19 cellular contexts compared by ENCODE assay signal in genomic region chr10:35140727-35141126, GRCh38.
"Had no signal": no experiment of that assay in that cellular context is flagged by ENCODE, and none has a peak within 500 bp of the region (broad histone marks: within the 10 kb centered on the region; RNA-seq: fewer than 3 reads in every experiment).

No MANE protein-coding gene starts in this region.

- H3K4me2 ChIP-seq: hepatocyte had no signal

- H2AFZ ChIP-seq: hepatocyte had no signal

- H3K4me3 ChIP-seq: hepatocyte, sigmoid colon, thoracic aorta, upper lobe of left lung had no signal

- H3K9me3 ChIP-seq: sigmoid colon, thoracic aorta, upper lobe of left lung had no signal

- ATAC-seq: activated T-cell treated with anti-CD3 and anti-CD28 coated beads, Interleukin-2, amount 50 U/mL, for 72 hours; foreskin keratinocyte; SK-N-SH treated with all-trans-retinoic acid at 6 μM for 48 hours had no signal

- H3K36me3 ChIP-seq: sigmoid colon, thoracic aorta, upper lobe of left lung had no signal

- H3K4me1 ChIP-seq: foreskin keratinocyte, sigmoid colon had no signal

- H3K27ac ChIP-seq: foreskin keratinocyte, hepatocyte, sigmoid colon, thoracic aorta, upper lobe of left lung had no signal

- H3K27me3 ChIP-seq: foreskin keratinocyte, hepatocyte, sigmoid colon, upper lobe of left lung had no signal

- DNase-seq: activated CD4-positive, alpha-beta memory T cell treated with anti-CD3 and anti-CD28 coated beads, Interleukin-2, amount 10 ng/mL, durations not matched to agents 7 days and 5 days; activated CD4-positive, alpha-beta T cell treated with anti-CD3 and anti-CD28 coated beads, Interleukin-2, amount 10 ng/mL, durations not matched to agents 24 days and 14 days; activated effector memory CD4-positive, alpha-beta T cell treated with Interleukin-2 at 50 U/mL for 16 hours; activated naive CD4-positive, alpha-beta T cell treated with anti-CD3 and anti-CD28 coated beads for 36 hours; activated naive CD8-positive, alpha-beta T cell treated with anti-CD3 and anti-CD28 coated beads, Interleukin-2, amount 10 ng/mL, durations not matched to agents 7 days and 5 days; activated T-cell treated with anti-CD3 and anti-CD28 coated beads, Interleukin-2, amount 50 U/mL, for 72 hours; caudate nucleus; effector CD4-positive, alpha-beta T cell; foreskin keratinocyte; immature natural killer cell; nephron progenitor cell; nucleus accumbens; sigmoid colon; stimulated activated CD4-positive, alpha-beta T cell treated with anti-CD3 and anti-CD28 coated beads, Interleukin-4, amount 100 ng/mL, for 1 hour; stimulated activated naive CD4-positive, alpha-beta T cell; upper lobe of left lung had no signal
